ENCODE assay signal across 14 cellular contexts in the genomic region with DNA sequence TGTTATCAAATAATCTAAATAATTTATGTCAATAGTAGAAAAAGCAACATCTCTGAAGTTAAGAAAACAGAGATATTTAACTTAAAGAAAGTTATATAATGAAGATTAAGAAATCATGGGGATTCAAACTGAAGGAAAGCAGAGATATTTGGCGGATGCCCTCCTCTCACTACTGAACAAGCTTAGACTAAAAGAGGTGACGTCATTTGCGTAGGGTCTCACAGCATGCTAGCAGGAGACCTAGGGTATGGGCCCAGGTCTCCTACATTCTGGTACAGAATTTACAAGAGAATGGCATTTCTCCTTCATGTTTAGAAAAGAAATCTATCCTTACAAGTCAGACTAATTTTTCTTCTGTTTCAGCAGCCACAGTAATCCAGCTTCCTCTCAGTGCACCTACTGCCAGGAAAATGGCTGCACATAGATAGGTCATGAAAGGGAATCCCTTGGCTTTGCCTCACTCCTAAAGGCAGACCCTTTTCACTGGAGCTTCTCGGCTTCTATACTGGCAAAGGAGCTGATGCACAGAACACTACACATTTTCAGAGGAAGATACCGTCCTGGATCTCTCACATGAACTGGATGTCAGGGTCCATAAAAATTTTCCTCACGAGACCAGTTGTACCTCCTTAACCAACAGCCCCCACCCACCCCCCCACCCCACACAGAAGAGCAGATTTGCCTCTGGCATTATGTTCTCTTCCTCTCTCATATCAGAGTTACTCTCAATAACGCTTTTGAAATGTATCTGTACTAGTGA. TPM values are rescaled to one million over a fixed set of nuclear protein-coding genes. Genes with fewer than 3 reads are reported as not detected.
A peak's percentile ranks its signal among the peaks of the same experiment; 100 is the strongest.
DNase-seq lines count a peak whose midpoint lies in the region; ATAC-seq, FAIRE-seq and TF ChIP-seq lines count a peak whose summit lies in the region.
"Had no signal": no experiment of that assay in that cellular context is flagged by ENCODE, and none has a peak within 500 bp of the region (broad histone marks: within the 10 kb centered on the region; RNA-seq: fewer than 3 reads in every experiment).

No MANE protein-coding gene starts in this region.

- dilution Hi-C loops in keratinocyte (cut with MboI; ENCODE audit: extremely low pct_ligation_motif_present, low sequenced_read_pairs), result no loop called here

- no peak for TF ChIP-seq CTCF in keratinocyte (optimal IDR thresholded peaks at IDR 0.05 in 1 of 3, IDR thresholded peaks at IDR 0.05 in 1 of 3, conservative IDR thresholded peaks at IDR 0.05 in 1 of 3; ENCODE audit: extremely low read depth in 1 of 3, insufficient read depth in 2 of 3, low read length in 3 of 3)
- no peak for TF ChIP-seq CTCF in GM10266 (IDR thresholded peaks at IDR 0.05; ENCODE audit: control insufficient read depth, insufficient read depth, low read depth, missing control alignments)
- no peak for TF ChIP-seq CTCF in GM20000 (IDR thresholded peaks at IDR 0.05; ENCODE audit: extremely low read depth, missing control alignments)

- peaks cover 7% of the 10 kb centered on the region; the same call in 1 of the 2 replicates for H3K4me1 ChIP-seq in SJCRH30
- H3K4me1 ChIP-seq in keratinocyte (ENCODE audit: control insufficient read depth, extremely low read depth, insufficient read depth, low read length), result peaks cover 18% of the 10 kb centered on the region

- DNase-seq in DMS53 (lab: John Stamatoyannopoulos, UW) (peak; percentile 64), SJCRH30 (no peak), keratinocyte (ENCODE audit: low read depth, low spot score) (no peak), substantia nigra (lab: John Stamatoyannopoulos, UW) (no peak), GM10266 (ENCODE audit: extremely low spot score) (no peak), GM20000 (ENCODE audit: low spot score) (no peak)
- DNase-seq: activated gamma-delta T cell; anterior cingulate cortex; C1 segment of cervical spinal cord; KG1; naive thymus-derived CD8-positive, alpha-beta T cell; stimulated activated CD8-positive, alpha-beta memory T cell treated with anti-CD3 and anti-CD28 coated beads, Interleukin-4, amount 100 ng/mL, for 48 hours had no signal

- H3K4me2 ChIP-seq in keratinocyte (ENCODE audit: control insufficient read depth, extremely low read depth, insufficient read depth, low read depth, low read length), result no peak overlapping the region

- H3K36me3 ChIP-seq in SJCRH30 (0 out of 2 replicates have a peak, but pooled peaks cover 3% of the 10 kb centered on the region), keratinocyte (ENCODE audit: control insufficient read depth in 2 of 2, extremely low read depth in 1 of 2, insufficient read depth in 2 of 2, low read length in 2 of 2) (peaks cover 0 to 2% of the 10 kb centered on the region in 2 experiments)
- H3K36me3 ChIP-seq: thyroid gland had no signal

- H3K79me2 ChIP-seq in keratinocyte (ENCODE audit: control insufficient read depth, insufficient read depth, low read length), result no peaks in the 10 kb centered on the region

- no peaks in the 10 kb centered on the region for H3K9me1 ChIP-seq in keratinocyte (ENCODE audit: control insufficient read depth, extremely low read depth, insufficient read depth, low read length)

- no peaks in the 10 kb centered on the region for H3K27me3 ChIP-seq in SJCRH30
- no peaks in the 10 kb centered on the region for H3K27me3 ChIP-seq in keratinocyte (ENCODE audit: control insufficient read depth, extremely low read depth, insufficient read depth, low read length)
- H3K27me3 ChIP-seq: thyroid gland had no signal

- H4K20me1 ChIP-seq in keratinocyte (ENCODE audit: control insufficient read depth, extremely low read depth, insufficient read depth, low read length), result no peaks in the 10 kb centered on the region

- no peak overlapping the region for H3K4me3 ChIP-seq in SJCRH30
- no peak overlapping the region for H3K4me3 ChIP-seq in keratinocyte (ENCODE audit: control insufficient read depth in 2 of 3, extremely low read depth in 1 of 3, insufficient read depth in 2 of 3, low read depth in 1 of 3, low read length in 3 of 3)
- H3K4me3 ChIP-seq: thyroid gland had no signal

- H3K27ac ChIP-seq in SJCRH30 (peak overlapping the region; percentile 36; the same call in 1 of the 2 replicates), keratinocyte (ENCODE audit: control insufficient read depth, insufficient read depth, low read length) (peak overlapping the region; percentile 13), substantia nigra (ENCODE audit: low read depth, low read length, poor library complexity, severe bottlenecking) (peak overlapping the region; percentile 31)

- H2AFZ ChIP-seq in keratinocyte (ENCODE audit: control insufficient read depth, low read length), result no peak overlapping the region

- H3K9me3 ChIP-seq in SJCRH30 (replicated peaks), result no peaks in the 10 kb centered on the region
- H3K9me3 ChIP-seq in keratinocyte (ENCODE audit: control insufficient read depth, low read depth, low read length), result no peaks in the 10 kb centered on the region
- H3K9me3 ChIP-seq: thyroid gland had no signal

- no peak for ATAC-seq in GM19023 (IDR thresholded peaks at IDR 0.05; ENCODE audit: unreplicated experiment)
- ATAC-seq: naive thymus-derived CD8-positive, alpha-beta T cell had no signal

- no peak for FAIRE-seq in keratinocyte (lab: Jason Lieb, UNC)

- no peak overlapping the region for H3K9ac ChIP-seq in keratinocyte (ENCODE audit: control insufficient read depth, extremely low read depth, insufficient read depth, low read length)

RNA-seq across cellular contexts. Expression of a gene that starts 41.8 kb away (rescaled TPM):
- 63.9 and 87.9 TPM in 2 replicates for total RNA-seq in SJCRH30 (2014; rRNA removed; shearing (Covaris generic))
- 163 to 525 TPM (median 455 TPM) in 3 replicates for polyA plus RNA-seq in keratinocyte
- polyA plus RNA-seq in keratinocyte (2011; ENCODE audit: low read depth), result 960 TPM
- 166 and 296 TPM in 2 replicates for polyA plus RNA-seq in keratinocyte (2011; cell fraction: cytosol; rRNA removed)
- 597 and 675 TPM in 2 replicates for polyA plus RNA-seq in keratinocyte (2011; cell fraction: nucleus; rRNA removed)
- polyA plus RNA-seq in keratinocyte (2012; ENCODE audit: low replicate concordance), result 182 and 442 TPM in 2 replicates
- polyA minus RNA-seq in keratinocyte, result 146 to 1,560 TPM (median 1,338 TPM) in 3 replicates
- 516 TPM for polyA minus RNA-seq in keratinocyte (2011; cell fraction: cytosol; rRNA and poly(A)+ RNA removed)
- polyA minus RNA-seq in keratinocyte (2011; cell fraction: nucleus; rRNA and poly(A)+ RNA removed), result 893 and 2,335 TPM in 2 replicates
